24 cellular contexts compared by ENCODE assay signal in the genomic region with DNA sequence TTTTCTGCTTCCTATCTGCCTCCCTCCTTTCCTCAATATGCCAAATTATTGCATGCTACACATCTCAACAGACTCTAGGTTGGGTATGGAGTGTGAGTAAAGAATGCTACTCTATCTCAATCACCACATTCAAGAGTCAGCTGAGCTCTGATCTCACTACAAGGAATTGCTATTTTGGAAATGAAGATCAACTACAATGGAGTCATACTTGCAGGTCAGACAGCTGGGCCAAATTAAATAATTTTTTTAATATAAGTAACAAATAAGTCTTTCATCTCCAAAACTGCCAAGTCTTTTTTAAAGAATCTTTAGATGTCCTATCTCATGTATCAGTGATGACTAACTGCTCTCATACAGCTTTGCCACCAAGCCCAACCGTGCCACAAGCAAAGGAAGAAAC.
"Had no signal": no experiment of that assay in that cellular context is flagged by ENCODE, and none has a peak within 500 bp of the region (broad histone marks: within the 10 kb centered on the region; RNA-seq: fewer than 3 reads in every experiment).

No MANE protein-coding gene starts in this region.

- H3K4me2 ChIP-seq: PC-9 had no signal

- H3K4me1 ChIP-seq: Peyer's patch, SJSA1 had no signal

- H2AFZ ChIP-seq: PC-9 had no signal

- H3K27me3 ChIP-seq: Peyer's patch, SJSA1 had no signal

- H3K36me3 ChIP-seq: Peyer's patch had no signal

- H3K4me3 ChIP-seq: PC-9, Peyer's patch, SJSA1, SK-N-MC had no signal

- DNase-seq: Karpas-422, KG1, MM.1S, NCI-H1092 treated with DMSO at 0.1 percent for 48 hours, NCI-H1436, NCI-H187, NCI-H2029, NCI-H2081 treated with DMSO at 0.1 percent for 48 hours, NCI-H2171, NCI-H226, NCI-H446, NCI-H510A, NCI-H524 treated with DMSO at 0.1 percent for 48 hours, NCI-H69, NCI-H774, PC-9, Peyer's patch, Right ventricle myocardium superior, RPMI8226, SIG-M5, T-helper 1 cell had no signal

- H3K9me3 ChIP-seq: Peyer's patch, SJSA1 had no signal

- H3K27ac ChIP-seq: HL-60, PC-9, Peyer's patch, SJSA1, SK-N-MC had no signal
